In the genomic region with DNA sequence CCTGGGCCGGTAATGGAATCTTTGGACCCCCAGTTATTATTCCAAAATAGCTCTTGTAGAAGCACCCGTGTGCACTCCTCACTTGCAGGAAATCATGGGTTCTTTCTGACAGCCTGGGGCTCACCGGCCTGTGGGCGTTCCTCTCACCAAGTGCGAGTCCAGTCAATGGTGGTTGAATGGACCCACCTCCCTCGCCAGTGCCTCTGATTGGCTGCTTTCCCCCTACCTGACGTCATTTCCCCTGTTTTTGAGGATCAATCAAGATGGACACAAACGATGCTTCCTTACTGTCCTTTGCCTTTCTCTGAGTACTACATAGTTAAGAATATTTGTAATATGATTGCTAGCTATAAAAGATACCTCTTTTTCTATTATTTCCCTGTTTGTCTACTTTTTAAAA, we compare ENCODE assay signal across 2 cellular contexts.
TF ChIP-seq lines count a peak whose summit lies in the region.

No MANE protein-coding gene starts in this region.

TF ChIP-seq in HepG2, 621 proteins besides CTCF, POLR2A, EP300 and RAD21:
- TF ChIP-seq, protein P1, sequence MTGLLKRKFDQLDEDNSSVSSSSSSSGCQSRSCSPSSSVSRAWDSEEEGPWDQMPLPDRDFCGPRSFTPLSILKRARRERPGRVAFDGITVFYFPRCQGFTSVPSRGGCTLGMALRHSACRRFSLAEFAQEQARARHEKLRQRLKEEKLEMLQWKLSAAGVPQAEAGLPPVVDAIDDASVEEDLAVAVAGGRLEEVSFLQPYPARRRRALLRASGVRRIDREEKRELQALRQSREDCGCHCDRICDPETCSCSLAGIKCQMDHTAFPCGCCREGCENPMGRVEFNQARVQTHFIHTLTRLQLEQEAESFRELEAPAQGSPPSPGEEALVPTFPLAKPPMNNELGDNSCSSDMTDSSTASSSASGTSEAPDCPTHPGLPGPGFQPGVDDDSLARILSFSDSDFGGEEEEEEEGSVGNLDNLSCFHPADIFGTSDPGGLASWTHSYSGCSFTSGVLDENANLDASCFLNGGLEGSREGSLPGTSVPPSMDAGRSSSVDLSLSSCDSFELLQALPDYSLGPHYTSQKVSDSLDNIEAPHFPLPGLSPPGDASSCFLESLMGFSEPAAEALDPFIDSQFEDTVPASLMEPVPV (CRISPR knock-in tag; IDR thresholded peaks at IDR 0.05), result no peak
- TF ChIP-seq CREB1 (IDR thresholded peaks at IDR 0.05) (peak; percentile 62), CREB1 (CRISPR knock-in tag; IDR thresholded peaks at IDR 0.05) (no peak)

TF ChIP-seq in SK-N-SH, 30 proteins besides CTCF, POLR2A, EP300 and RAD21 (continued from another document):
- TF ChIP-seq, protein P2, sequence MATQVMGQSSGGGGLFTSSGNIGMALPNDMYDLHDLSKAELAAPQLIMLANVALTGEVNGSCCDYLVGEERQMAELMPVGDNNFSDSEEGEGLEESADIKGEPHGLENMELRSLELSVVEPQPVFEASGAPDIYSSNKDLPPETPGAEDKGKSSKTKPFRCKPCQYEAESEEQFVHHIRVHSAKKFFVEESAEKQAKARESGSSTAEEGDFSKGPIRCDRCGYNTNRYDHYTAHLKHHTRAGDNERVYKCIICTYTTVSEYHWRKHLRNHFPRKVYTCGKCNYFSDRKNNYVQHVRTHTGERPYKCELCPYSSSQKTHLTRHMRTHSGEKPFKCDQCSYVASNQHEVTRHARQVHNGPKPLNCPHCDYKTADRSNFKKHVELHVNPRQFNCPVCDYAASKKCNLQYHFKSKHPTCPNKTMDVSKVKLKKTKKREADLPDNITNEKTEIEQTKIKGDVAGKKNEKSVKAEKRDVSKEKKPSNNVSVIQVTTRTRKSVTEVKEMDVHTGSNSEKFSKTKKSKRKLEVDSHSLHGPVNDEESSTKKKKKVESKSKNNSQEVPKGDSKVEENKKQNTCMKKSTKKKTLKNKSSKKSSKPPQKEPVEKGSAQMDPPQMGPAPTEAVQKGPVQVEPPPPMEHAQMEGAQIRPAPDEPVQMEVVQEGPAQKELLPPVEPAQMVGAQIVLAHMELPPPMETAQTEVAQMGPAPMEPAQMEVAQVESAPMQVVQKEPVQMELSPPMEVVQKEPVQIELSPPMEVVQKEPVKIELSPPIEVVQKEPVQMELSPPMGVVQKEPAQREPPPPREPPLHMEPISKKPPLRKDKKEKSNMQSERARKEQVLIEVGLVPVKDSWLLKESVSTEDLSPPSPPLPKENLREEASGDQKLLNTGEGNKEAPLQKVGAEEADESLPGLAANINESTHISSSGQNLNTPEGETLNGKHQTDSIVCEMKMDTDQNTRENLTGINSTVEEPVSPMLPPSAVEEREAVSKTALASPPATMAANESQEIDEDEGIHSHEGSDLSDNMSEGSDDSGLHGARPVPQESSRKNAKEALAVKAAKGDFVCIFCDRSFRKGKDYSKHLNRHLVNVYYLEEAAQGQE (IDR thresholded peaks at IDR 0.05; ENCODE audit: low read depth, low read length), result no peak
- TF ChIP-seq NRF1 (IDR thresholded peaks at IDR 0.05; ENCODE audit: low read depth, low read length) (no peak), FOXM1 (IDR thresholded peaks at IDR 0.05; ENCODE audit: low read depth) (no peak), FOXJ3 (CRISPR knock-in tag; IDR thresholded peaks at IDR 0.05) (no peak), NFIC (IDR thresholded peaks at IDR 0.05; ENCODE audit: borderline replicate concordance) (no peak), EZH2phosphoT487 (IDR thresholded peaks at IDR 0.05; ENCODE audit: borderline replicate concordance, low read depth) (no peak), RFX5 (IDR thresholded peaks at IDR 0.05; ENCODE audit: low read length) (no peak), SMC3 (IDR thresholded peaks at IDR 0.05; ENCODE audit: low read depth, low read length) (no peak), YY1 (IDR thresholded peaks at IDR 0.05; ENCODE audit: low read depth) (no peak)
- TF ChIP-seq, protein P3, sequence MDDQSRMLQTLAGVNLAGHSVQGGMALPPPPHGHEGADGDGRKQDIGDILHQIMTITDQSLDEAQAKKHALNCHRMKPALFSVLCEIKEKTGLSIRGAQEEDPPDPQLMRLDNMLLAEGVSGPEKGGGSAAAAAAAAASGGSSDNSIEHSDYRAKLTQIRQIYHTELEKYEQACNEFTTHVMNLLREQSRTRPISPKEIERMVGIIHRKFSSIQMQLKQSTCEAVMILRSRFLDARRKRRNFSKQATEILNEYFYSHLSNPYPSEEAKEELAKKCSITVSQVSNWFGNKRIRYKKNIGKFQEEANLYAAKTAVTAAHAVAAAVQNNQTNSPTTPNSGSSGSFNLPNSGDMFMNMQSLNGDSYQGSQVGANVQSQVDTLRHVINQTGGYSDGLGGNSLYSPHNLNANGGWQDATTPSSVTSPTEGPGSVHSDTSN (IDR thresholded peaks at IDR 0.05), result no peak
- TF ChIP-seq, protein P4, sequence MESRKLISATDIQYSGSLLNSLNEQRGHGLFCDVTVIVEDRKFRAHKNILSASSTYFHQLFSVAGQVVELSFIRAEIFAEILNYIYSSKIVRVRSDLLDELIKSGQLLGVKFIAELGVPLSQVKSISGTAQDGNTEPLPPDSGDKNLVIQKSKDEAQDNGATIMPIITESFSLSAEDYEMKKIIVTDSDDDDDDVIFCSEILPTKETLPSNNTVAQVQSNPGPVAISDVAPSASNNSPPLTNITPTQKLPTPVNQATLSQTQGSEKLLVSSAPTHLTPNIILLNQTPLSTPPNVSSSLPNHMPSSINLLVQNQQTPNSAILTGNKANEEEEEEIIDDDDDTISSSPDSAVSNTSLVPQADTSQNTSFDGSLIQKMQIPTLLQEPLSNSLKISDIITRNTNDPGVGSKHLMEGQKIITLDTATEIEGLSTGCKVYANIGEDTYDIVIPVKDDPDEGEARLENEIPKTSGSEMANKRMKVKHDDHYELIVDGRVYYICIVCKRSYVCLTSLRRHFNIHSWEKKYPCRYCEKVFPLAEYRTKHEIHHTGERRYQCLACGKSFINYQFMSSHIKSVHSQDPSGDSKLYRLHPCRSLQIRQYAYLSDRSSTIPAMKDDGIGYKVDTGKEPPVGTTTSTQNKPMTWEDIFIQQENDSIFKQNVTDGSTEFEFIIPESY (IDR thresholded peaks at IDR 0.05; ENCODE audit: borderline replicate concordance, low read depth), result no peak
- TF ChIP-seq, protein P5, sequence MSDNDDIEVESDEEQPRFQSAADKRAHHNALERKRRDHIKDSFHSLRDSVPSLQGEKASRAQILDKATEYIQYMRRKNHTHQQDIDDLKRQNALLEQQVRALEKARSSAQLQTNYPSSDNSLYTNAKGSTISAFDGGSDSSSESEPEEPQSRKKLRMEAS (IDR thresholded peaks at IDR 0.05; ENCODE audit: low read depth), result no peak
